9 cellular contexts compared by ENCODE assay signal in genomic region chr16:9048302-9048700, GRCh38. TPM values are rescaled to one million over a fixed set of nuclear protein-coding genes. Genes with fewer than 3 reads are reported as not detected.
DNase-seq lines count a peak whose midpoint lies in the region; ATAC-seq, FAIRE-seq and TF ChIP-seq lines count a peak whose summit lies in the region.
"Had no signal": no experiment of that assay in that cellular context is flagged by ENCODE, and none has a peak within 500 bp of the region (broad histone marks: within the 10 kb centered on the region; RNA-seq: fewer than 3 reads in every experiment).

No MANE protein-coding gene starts in this region.

- H3K27me3 ChIP-seq in HUES48 (ENCODE audit: control insufficient read depth, insufficient read depth, low read length) = no peaks in the 10 kb centered on the region
- no peaks in the 10 kb centered on the region for H3K27me3 ChIP-seq in mucosa of rectum (ENCODE audit: control insufficient read depth in 2 of 2, insufficient read depth in 2 of 2, low read length in 2 of 2)

- TF ChIP-seq RAD21 in A549 (conservative IDR thresholded peaks at IDR 0.05 in 1 of 2, IDR thresholded peaks at IDR 0.05 in 1 of 2) = no peak

- TF ChIP-seq EP300 in A549 (IDR thresholded peaks at IDR 0.05) = no peak

- FAIRE-seq in A549 (lab: Jason Lieb, UNC) = no peak
- FAIRE-seq in urothelium cell line (lab: Jason Lieb, UNC) = no peak
- FAIRE-seq: D721Med had no signal

- DNase-seq in A549 (ENCODE audit: low read depth in 1 of 2, low spot score in 1 of 2) = no peak
- DNase-seq in chondrocyte (ENCODE audit: low spot score) = no peak
- no peak for DNase-seq in urothelium cell line (ENCODE audit: low spot score)
- DNase-seq in NCI-H187 (lab: John Stamatoyannopoulos, UW) = no peak
- no peak for DNase-seq in HEK293T (ENCODE audit: extremely low spot score)

- POLR2A ChIA-PET in A549 (lab: Yijun Ruan, JAX) = interaction anchor here (0.7 to 3.2 kb wide), 10 partner anchors 12 to 177 kb away, joined by 3 to 51 read pairs (median 3); partner anchors contain the start of gene HAPSTR1
- POLR2A ChIA-PET in HEK293T (lab: Yijun Ruan, JAX) = no interaction called here

- peaks cover 14% of the 10 kb centered on the region for H3K9me3 Mint-ChIP-seq in chondrocyte (ENCODE audit: low read depth)

- peaks cover 38% of the 10 kb centered on the region for H3K4me1 ChIP-seq in A549
- H3K4me1 ChIP-seq in HUES48 (ENCODE audit: control insufficient read depth, insufficient read depth, low read length) = peaks cover 20% of the 10 kb centered on the region
- H3K4me1 ChIP-seq in mucosa of rectum (ENCODE audit: control insufficient read depth in 2 of 2, insufficient read depth in 2 of 2, low read length in 2 of 2) = peaks cover 0 to 8% of the 10 kb centered on the region in 2 donors

- H3K9ac ChIP-seq in HUES48 (ENCODE audit: low read depth, low read length) (peak overlapping the region; percentile 54), mucosa of rectum (ENCODE audit: low read depth in 1 of 2, low read length in 2 of 2) (no peak overlapping the region)

- peaks cover 10% of the 10 kb centered on the region for H3K9me3 ChIP-seq in A549
- no peaks in the 10 kb centered on the region for H3K9me3 ChIP-seq in HUES48 (ENCODE audit: control insufficient read depth, insufficient read depth, low read length)
- H3K9me3 ChIP-seq in mucosa of rectum (ENCODE audit: control insufficient read depth in 2 of 2, low read length in 2 of 2) = peaks cover 0 to 3% of the 10 kb centered on the region in 2 donors

- H3K27ac ChIP-seq in A549 (peak overlapping the region; percentile 83 to 86), HUES48 (ENCODE audit: low read depth, low read length) (peak overlapping the region; percentile 95), mucosa of rectum (ENCODE audit: low read depth in 2 of 2, low read length in 2 of 2) (peak overlapping the region; percentile 25 to 61)

- TF ChIP-seq POLR2A in A549 (IDR thresholded peaks at IDR 0.05; ENCODE audit: low read length) = no peak

- no peaks in the 10 kb centered on the region for H3K27me3 Mint-ChIP-seq in chondrocyte (ENCODE audit: low read depth)

- CTCF ChIA-PET in A549 (lab: Yijun Ruan, JAX) = interaction anchor here (0.6 to 2.6 kb wide), 9 partner anchors 10 to 168 kb away, joined by 3 to 20 read pairs (median 5); no protein-coding TSS in a partner anchor
- CTCF ChIA-PET in HEK293T (lab: Yijun Ruan, JAX) = interaction anchor here (2.1 kb wide), 1 partner anchor 40 kb away, joined by 6 read pairs; no protein-coding TSS in a partner anchor

- no peak overlapping the region for H3K4me3 Mint-ChIP-seq in chondrocyte (ENCODE audit: unreplicated experiment)

- ATAC-seq in A549 = peak; percentile 24 to 27
- no peak for ATAC-seq in HG03432 (IDR thresholded peaks at IDR 0.05; ENCODE audit: unreplicated experiment)

- peak overlapping the region; percentile 50 for H3K4me2 ChIP-seq in A549

- TF ChIP-seq CTCF in A549 (IDR thresholded peaks at IDR 0.05) (no peak), chondrocyte (IDR thresholded peaks at IDR 0.05) (no peak)

- no peaks in the 10 kb centered on the region for H3K36me3 Mint-ChIP-seq in chondrocyte (ENCODE audit: low read depth)

- peak overlapping the region; percentile 95 for H3K27ac Mint-ChIP-seq in chondrocyte (ENCODE audit: unreplicated experiment)

- WGBS in A549 (ENCODE audit: missing lambda C conversion rate) = 28% methylated on average over 4 of the region's 4 CpGs

- no peak overlapping the region for H3K4me3 ChIP-seq in A549
- H3K4me3 ChIP-seq in HUES48 (ENCODE audit: low read depth, low read length) = no peak overlapping the region
- H3K4me3 ChIP-seq in mucosa of rectum (ENCODE audit: low read length in 2 of 2) = no peak overlapping the region

- no peaks in the 10 kb centered on the region for H3K36me3 ChIP-seq in HUES48 (ENCODE audit: control insufficient read depth, insufficient read depth, low read length)
- no peaks in the 10 kb centered on the region for H3K36me3 ChIP-seq in mucosa of rectum (ENCODE audit: control insufficient read depth in 2 of 2, insufficient read depth in 2 of 2, low read length in 2 of 2)

- H3K4me1 Mint-ChIP-seq in chondrocyte (ENCODE audit: low read depth) = peaks cover 33% of the 10 kb centered on the region

TF ChIP-seq in A549, 52 proteins besides CTCF, POLR2A, EP300 and RAD21:
- TF ChIP-seq SMC3 (IDR thresholded peaks at IDR 0.05) (no peak), ZFP36 (IDR thresholded peaks at IDR 0.05; ENCODE audit: borderline replicate concordance, partially characterized antibody) (no peak), HOXA7 (CRISPR knock-in tag; IDR thresholded peaks at IDR 0.05) (0 out of 2 replicates have a peak, but pooled peaks have one; percentile 30), JUN (IDR thresholded peaks at IDR 0.05) (no peak)

TF ChIP-seq in HEK293T, 16 proteins besides CTCF, POLR2A, EP300 and RAD21:
- no peak for TF ChIP-seq NFRKB (IDR thresholded peaks at IDR 0.05)
- no peak for TF ChIP-seq SUZ12 (IDR thresholded peaks at IDR 0.05)
- no peak for TF ChIP-seq ARNT (IDR thresholded peaks at IDR 0.05)
- no peak for TF ChIP-seq PKNOX1 (IDR thresholded peaks at IDR 0.05)
- no peak for TF ChIP-seq HDGF (IDR thresholded peaks at IDR 0.05; ENCODE audit: borderline replicate concordance)
- no peak for TF ChIP-seq BHLHE40 (IDR thresholded peaks at IDR 0.05; ENCODE audit: borderline replicate concordance)
- no peak for TF ChIP-seq FOXA1 (IDR thresholded peaks at IDR 0.05)
- TF ChIP-seq ELF4 (IDR thresholded peaks at IDR 0.05) = no peak
- TF ChIP-seq FOXK2 (IDR thresholded peaks at IDR 0.05) = no peak
- no peak for TF ChIP-seq CTBP1 (IDR thresholded peaks at IDR 0.05; ENCODE audit: borderline replicate concordance)
- no peak for TF ChIP-seq TARDBP (IDR thresholded peaks at IDR 0.05)
- no peak for TF ChIP-seq SP1 (IDR thresholded peaks at IDR 0.05)
- no peak for TF ChIP-seq ZNF384 (IDR thresholded peaks at IDR 0.05)

RNA-seq across cellular contexts. Expression of gene HAPSTR1, which starts 43.1 kb away (rescaled TPM):
- polyA plus RNA-seq in A549 (2011; rRNA removed) (36.9 and 41.8 TPM in 2 replicates), A549 (2017; fragmentation: RNase III; extraction: RNeasy Plus Mini Kit Qiagen cat#74134 plus additional on column Dnase treatment) (22.4 to 24.4 TPM (median 22.9 TPM) in 3 replicates)
- polyA plus RNA-seq in A549 (2012; cell fraction: cytosol; rRNA removed) = 6.9 and 8.8 TPM in 2 replicates
- 5.1 and 9.1 TPM in 2 replicates for polyA plus RNA-seq in A549 (2012; cell fraction: nucleus; rRNA removed)
- 42.9 and 44.1 TPM in 2 replicates for polyA minus RNA-seq in A549 (2011; rRNA and poly(A)+ RNA removed)
- total RNA-seq in chondrocyte = 82.5 to 84.3 TPM (median 83.0 TPM) in 3 replicates

Comparison
In these comparisons a context has a peak if more than half of its experiments do, and no peak if none do; other contexts are left out.
1. H3K27ac ChIP-seq: peak in every context shown above with its lines; median percentile 95 in HUES48; 84 in A549; 43 in mucosa of rectum.